In the genomic region with DNA sequence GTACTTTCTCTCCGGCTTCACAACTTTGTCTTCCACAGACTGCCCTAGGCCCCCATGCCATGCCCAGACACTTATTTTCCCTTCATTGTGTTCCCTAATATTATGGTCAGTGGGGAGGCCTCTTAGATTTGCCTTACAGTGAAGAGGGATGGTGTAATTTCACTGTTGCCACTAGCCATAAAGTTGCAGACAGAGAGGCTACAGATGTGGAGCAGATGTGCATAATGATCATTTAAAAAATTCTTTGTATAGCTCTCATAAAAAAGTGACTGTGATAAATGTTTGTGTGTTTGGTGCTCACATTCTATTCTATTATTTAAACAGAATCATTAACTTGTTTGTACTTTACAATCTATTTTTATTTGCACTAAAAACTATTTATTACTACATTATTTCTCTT, we compare ENCODE assay signal across 25 cellular contexts.
"Had no signal": no experiment of that assay in that cellular context is flagged by ENCODE, and none has a peak within 500 bp of the region (broad histone marks: within the 10 kb centered on the region; RNA-seq: fewer than 3 reads in every experiment).

No MANE protein-coding gene starts in this region.

- H3K4me1 ChIP-seq: adrenal gland, testis, uterus had no signal

- H3K9me3 ChIP-seq: adrenal gland, body of pancreas, right lobe of liver, testis, uterus had no signal

- H3K4me3 ChIP-seq: adrenal gland, body of pancreas, coronary artery, dorsolateral prefrontal cortex, right lobe of liver, testis, uterus had no signal

- DNase-seq: activated CD4-positive, alpha-beta T cell treated with anti-CD3 and anti-CD28 coated beads for 48 hours; activated CD4-positive, alpha-beta T cell treated with anti-CD3 and anti-CD28 coated beads, Interleukin-2, amount 50 U/mL, for 48 hours; activated CD4-positive, CD25-positive, alpha-beta regulatory T cell; activated CD8-positive, alpha-beta memory T cell treated with anti-CD3 and anti-CD28 coated beads for 24 hours; activated effector memory CD4-positive, alpha-beta T cell treated with Interleukin-2 at 50 U/mL for 16 hours; activated naive CD4-positive, alpha-beta T cell treated with Interleukin-2 at 50 U/mL for 16 hours; adrenal gland; aorta; body of pancreas; dorsolateral prefrontal cortex; effector memory CD8-positive, alpha-beta T cell; head of caudate nucleus; hypothalamus; immature natural killer cell; kidney; left colon; mammary epithelial cell; right lobe of liver; stimulated activated CD4-positive, alpha-beta T cell treated with anti-CD3 and anti-CD28 coated beads, Interleukin-2, amount 100 ng/mL, for 48 hours; stimulated activated naive CD8-positive, alpha-beta T cell treated with anti-CD3 and anti-CD28 coated beads, Interleukin-15, Interleukin-2, amounts not matched to agents 100 U/mL and 50 U/mL, for 24 hours; T-helper 17 cell; T1000; testis; uterus had no signal

- H3K27me3 ChIP-seq: adrenal gland, body of pancreas, dorsolateral prefrontal cortex, right lobe of liver, testis, uterus had no signal

- H3K27ac ChIP-seq: adrenal gland, body of pancreas, coronary artery, dorsolateral prefrontal cortex, right lobe of liver, testis, uterus had no signal

- H3K36me3 ChIP-seq: adrenal gland, right lobe of liver, uterus had no signal
